In genomic region chr15:93066834-93067648, GRCh38 we compare ENCODE assay signal across 18 cellular contexts. TPM values are rescaled to one million over a fixed set of nuclear protein-coding genes. Genes with fewer than 3 reads are reported as not detected.
A peak's percentile ranks its signal among the peaks of the same experiment; 100 is the strongest.
DNase-seq lines count a peak whose midpoint lies in the region; ATAC-seq and TF ChIP-seq lines count a peak whose summit lies in the region.
"Had no signal": no experiment of that assay in that cellular context is flagged by ENCODE, and none has a peak within 500 bp of the region (broad histone marks: within the 10 kb centered on the region; RNA-seq: fewer than 3 reads in every experiment).

No MANE protein-coding gene starts in this region.

- DNase-seq in COLO668 (lab: John Stamatoyannopoulos, UW; ENCODE audit: unreplicated experiment) (peak; percentile 46), T1000 (lab: John Stamatoyannopoulos, UW) (peak; percentile 22), glutamatergic neuron (no peak), gastrocnemius medialis (peak in 1 of 2 donors; percentile 46), amygdala (lab: John Stamatoyannopoulos, UW) (no peak), DMS153 treated with DMSO at 0.1 percent for 48 hours (lab: John Stamatoyannopoulos, UW; ENCODE audit: unreplicated experiment) (no peak)
- DNase-seq in activated T-cell treated with anti-CD3 and anti-CD28 coated beads, Interleukin-2, amount 50 U/mL, for 48 hours, result no peak
- DNase-seq in activated CD4-positive, CD25-positive, alpha-beta regulatory T cell treated with anti-CD3 and anti-CD28 coated beads, Interleukin-2, amount 50 U/mL, for 72 hours, result no peak
- DNase-seq: activated naive CD4-positive, alpha-beta T cell treated with anti-CD3 and anti-CD28 coated beads for 36 hours; central memory CD4-positive, alpha-beta T cell; HCEC 1CT; hippocampal formation; naive B cell; NCI-H446 treated with DMSO at 0.1 percent for 48 hours; stimulated activated CD4-positive, alpha-beta T cell treated with anti-CD3 and anti-CD28 coated beads, Interleukin-4, amount 100 ng/mL, for 1 hour had no signal

- H3K4me3 Mint-ChIP-seq in glutamatergic neuron (ENCODE audit: unreplicated experiment), result peak overlapping the region; percentile 6
- H3K4me3 Mint-ChIP-seq: activated naive CD4-positive, alpha-beta T cell treated with anti-CD3 and anti-CD28 coated beads for 36 hours; IgD-negative memory B cell; naive B cell had no signal

- H3K4me1 ChIP-seq in gastrocnemius medialis, result peaks cover 89 to 96% of the 10 kb centered on the region in 2 donors

- H3K9me3 ChIP-seq in gastrocnemius medialis, result no peaks in the 10 kb centered on the region

- H3K27me3 ChIP-seq in gastrocnemius medialis, result no peaks in the 10 kb centered on the region

- H3K4me3 ChIP-seq in gastrocnemius medialis, result peak overlapping the region in 2 of 4 donors; percentile 15 to 19
- H3K4me3 ChIP-seq: PC-9 had no signal

- H3K27ac Mint-ChIP-seq in glutamatergic neuron (ENCODE audit: unreplicated experiment), result no peak overlapping the region
- H3K27ac Mint-ChIP-seq: activated naive CD4-positive, alpha-beta T cell treated with anti-CD3 and anti-CD28 coated beads for 36 hours; IgD-negative memory B cell had no signal

- H3K36me3 ChIP-seq in gastrocnemius medialis, result no peaks in the 10 kb centered on the region

- H3K9me3 Mint-ChIP-seq in glutamatergic neuron (ENCODE audit: unreplicated experiment), result peaks cover 9% of the 10 kb centered on the region
- H3K9me3 Mint-ChIP-seq: activated naive CD4-positive, alpha-beta T cell treated with anti-CD3 and anti-CD28 coated beads for 36 hours; IgD-negative memory B cell; naive B cell had no signal

- H3K4me1 Mint-ChIP-seq in glutamatergic neuron (ENCODE audit: low read depth, unreplicated experiment), result peaks cover 50% of the 10 kb centered on the region

- peak overlapping the region; percentile 94 to 98 (median 96) for H3K27ac ChIP-seq in gastrocnemius medialis
- H3K27ac ChIP-seq: PC-9 had no signal

- intact Hi-C loops in gastrocnemius medialis (cut with DNase I; ENCODE audit: low total_unique reads), result loop anchor here (2.0 to 5.0 kb wide), 2 partner anchors 38 to 160 kb away; no protein-coding TSS in a partner anchor

- TF ChIP-seq CTCF in glutamatergic neuron (IDR thresholded peaks at IDR 0.05; ENCODE audit: partially characterized antibody, unreplicated experiment) (no peak), gastrocnemius medialis (IDR thresholded peaks at IDR 0.05 in 4 of 5, conservative IDR thresholded peaks at IDR 0.05 in 1 of 5) (no peak)

- peaks cover 10% of the 10 kb centered on the region for H3K27me3 Mint-ChIP-seq in glutamatergic neuron (ENCODE audit: unreplicated experiment)

- no peaks in the 10 kb centered on the region for H3K36me3 Mint-ChIP-seq in glutamatergic neuron (ENCODE audit: unreplicated experiment)
- H3K36me3 Mint-ChIP-seq: IgD-negative memory B cell had no signal

- in situ Hi-C loops in gastrocnemius medialis (cut with MboI; ENCODE audit: low sequenced_read_pairs in 4 of 4), result loop anchor here in 2 of 4 donors (10.0 to 25.0 kb wide), 2 partner anchors 262 to 920 kb away; no protein-coding TSS in a partner anchor

- TF ChIP-seq POLR2A in gastrocnemius medialis (IDR thresholded peaks at IDR 0.05), result no peak

- no peak for ATAC-seq in gastrocnemius medialis
- ATAC-seq: left lobe of liver had no signal

RNA-seq across cellular contexts. Expression of gene RGMA, which starts 22.0 kb away (rescaled TPM):
- total RNA-seq in glutamatergic neuron (ENCODE audit: unreplicated experiment) (56.6 TPM), gastrocnemius medialis (100 to 1,000 TPM; 150 to 290 (median 184) TPM)

Comparison
In these comparisons a context has a peak if more than half of its experiments do, and no peak if none do; other contexts are left out.
1. DNase-seq: peak in COLO668 (single experiment) and T1000 (single experiment); none in glutamatergic neuron (single experiment), amygdala (0 of 56), DMS153 treated with DMSO at 0.1 percent for 48 hours (single experiment), activated T-cell treated with anti-CD3 and anti-CD28 coated beads, Interleukin-2, amount 50 U/mL, for 48 hours (0 of 2) and activated CD4-positive, CD25-positive, alpha-beta regulatory T cell treated with anti-CD3 and anti-CD28 coated beads, Interleukin-2, amount 50 U/mL, for 72 hours (single experiment).